ENCODE assay signal across 8 cellular contexts in the genomic region with DNA sequence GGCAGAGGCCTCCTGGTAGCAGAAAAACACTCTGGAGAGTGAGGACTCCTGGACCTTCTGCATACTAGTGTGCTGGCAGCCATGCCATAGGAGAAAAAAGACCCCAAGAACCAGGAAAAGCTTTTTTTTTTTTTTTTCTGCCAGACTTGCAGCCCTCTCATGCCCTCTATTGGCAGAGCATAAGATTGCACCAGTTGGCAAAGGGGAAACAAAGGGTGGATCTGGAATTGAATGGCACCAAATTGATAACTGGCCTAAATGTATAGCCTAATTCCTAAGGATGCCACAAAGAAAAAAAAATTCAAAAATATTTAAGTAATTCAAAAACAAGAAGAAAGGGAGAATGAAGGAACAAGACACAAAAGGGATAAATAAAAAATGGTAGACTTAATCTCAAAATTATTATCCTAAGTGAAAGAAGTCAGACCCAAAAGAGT.
DNase-seq lines count a peak whose midpoint lies in the region; ATAC-seq and TF ChIP-seq lines count a peak whose summit lies in the region.

No MANE protein-coding gene starts in this region.

- DNase-seq in heart right ventricle = no peak
- no peak for DNase-seq in left ventricle myocardium superior
- peak; percentile 23 for DNase-seq in NCI-H1105 (lab: John Stamatoyannopoulos, UW)
- peak; percentile 51 for DNase-seq in dermis blood vessel endothelial cell
- peak; percentile 4 for DNase-seq in renal cortical epithelial cell (ENCODE audit: low read depth)
- DNase-seq in NCI-H1436 (lab: John Stamatoyannopoulos, UW) = no peak
- DNase-seq in NCI-H128 (lab: John Stamatoyannopoulos, UW; ENCODE audit: unreplicated experiment) = no peak

- TF ChIP-seq CTCF in heart right ventricle (IDR thresholded peaks at IDR 0.05) = peak; percentile 37 to 68 (median 57)

- no peaks in the 10 kb centered on the region for H3K27me3 ChIP-seq in heart right ventricle

- ATAC-seq in heart right ventricle = no peak
- no peak for ATAC-seq in left ventricle myocardium superior
- ATAC-seq in HG02938 (IDR thresholded peaks at IDR 0.05; ENCODE audit: unreplicated experiment) = no peak

- no peaks in the 10 kb centered on the region for H3K36me3 ChIP-seq in heart right ventricle

- intact Hi-C loops in heart right ventricle (cut with DNase I) (no loop called here), left ventricle myocardium superior (cut with micrococcal nuclease) (no loop called here)

- H3K9me3 ChIP-seq in heart right ventricle = peaks cover 0 to 34% (median 6%) of the 10 kb centered on the region in 11 donors

- no peak overlapping the region for H3K27ac ChIP-seq in heart right ventricle

- H3K4me3 ChIP-seq in heart right ventricle = no peak overlapping the region

- no peaks in the 10 kb centered on the region for H3K4me1 ChIP-seq in heart right ventricle

Comparison
In these comparisons a context has a peak if more than half of its experiments do, and no peak if none do; other contexts are left out.
1. DNase-seq: peak in NCI-H1105 (single experiment), dermis blood vessel endothelial cell (single experiment) and renal cortical epithelial cell (single experiment); none in heart right ventricle (0 of 2), left ventricle myocardium superior (single experiment), NCI-H1436 (single experiment) and NCI-H128 (single experiment).